In the genomic region with DNA sequence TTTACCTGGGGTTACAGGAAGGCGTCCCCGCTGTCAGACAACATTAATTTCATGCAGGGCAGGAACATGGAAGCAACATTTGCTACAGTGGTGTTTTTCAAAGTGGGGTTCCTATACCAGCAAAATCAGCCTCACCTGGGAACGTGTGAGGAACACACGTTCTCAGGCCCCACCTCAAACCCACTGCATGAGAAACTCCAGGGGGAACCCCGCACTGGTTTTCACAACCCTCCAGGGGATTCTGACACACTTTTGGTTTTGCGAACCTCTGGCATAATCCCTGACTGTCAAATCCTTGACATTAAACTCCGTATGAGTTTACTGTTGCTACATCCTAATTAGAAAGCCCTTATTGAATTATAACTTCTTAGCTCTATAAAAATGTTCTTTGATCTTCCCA, we compare ENCODE assay signal across 2 cellular contexts.
TF ChIP-seq lines count a peak whose summit lies in the region.

No MANE protein-coding gene starts in this region.

TF ChIP-seq in GM23338, 12 proteins besides CTCF, POLR2A, EP300 and RAD21 (continues in another document):
- TF ChIP-seq ZNF331 (CRISPR knock-in tag; IDR thresholded peaks at IDR 0.05; ENCODE audit: low read depth) (no peak), NANOG (IDR thresholded peaks at IDR 0.05; ENCODE audit: borderline replicate concordance) (no peak), ZNF114 (CRISPR knock-in tag; IDR thresholded peaks at IDR 0.05) (no peak), EZH2phosphoT487 (IDR thresholded peaks at IDR 0.05; ENCODE audit: unreplicated experiment) (no peak), EZH2 (IDR thresholded peaks at IDR 0.05; ENCODE audit: low read depth, unreplicated experiment) (no peak), CREB1 (CRISPR knock-in tag; IDR thresholded peaks at IDR 0.05; ENCODE audit: low read depth) (no peak), STAT1 (IDR thresholded peaks at IDR 0.05; ENCODE audit: unreplicated experiment) (no peak), JUNB (IDR thresholded peaks at IDR 0.05; ENCODE audit: unreplicated experiment) (no peak), POLR2AphosphoS5 (IDR thresholded peaks at IDR 0.05; ENCODE audit: low read depth) (no peak)
- TF ChIP-seq, protein P1, sequence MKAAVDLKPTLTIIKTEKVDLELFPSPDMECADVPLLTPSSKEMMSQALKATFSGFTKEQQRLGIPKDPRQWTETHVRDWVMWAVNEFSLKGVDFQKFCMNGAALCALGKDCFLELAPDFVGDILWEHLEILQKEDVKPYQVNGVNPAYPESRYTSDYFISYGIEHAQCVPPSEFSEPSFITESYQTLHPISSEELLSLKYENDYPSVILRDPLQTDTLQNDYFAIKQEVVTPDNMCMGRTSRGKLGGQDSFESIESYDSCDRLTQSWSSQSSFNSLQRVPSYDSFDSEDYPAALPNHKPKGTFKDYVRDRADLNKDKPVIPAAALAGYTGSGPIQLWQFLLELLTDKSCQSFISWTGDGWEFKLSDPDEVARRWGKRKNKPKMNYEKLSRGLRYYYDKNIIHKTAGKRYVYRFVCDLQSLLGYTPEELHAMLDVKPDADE (IDR thresholded peaks at IDR 0.05), result no peak
- TF ChIP-seq, protein P2, sequence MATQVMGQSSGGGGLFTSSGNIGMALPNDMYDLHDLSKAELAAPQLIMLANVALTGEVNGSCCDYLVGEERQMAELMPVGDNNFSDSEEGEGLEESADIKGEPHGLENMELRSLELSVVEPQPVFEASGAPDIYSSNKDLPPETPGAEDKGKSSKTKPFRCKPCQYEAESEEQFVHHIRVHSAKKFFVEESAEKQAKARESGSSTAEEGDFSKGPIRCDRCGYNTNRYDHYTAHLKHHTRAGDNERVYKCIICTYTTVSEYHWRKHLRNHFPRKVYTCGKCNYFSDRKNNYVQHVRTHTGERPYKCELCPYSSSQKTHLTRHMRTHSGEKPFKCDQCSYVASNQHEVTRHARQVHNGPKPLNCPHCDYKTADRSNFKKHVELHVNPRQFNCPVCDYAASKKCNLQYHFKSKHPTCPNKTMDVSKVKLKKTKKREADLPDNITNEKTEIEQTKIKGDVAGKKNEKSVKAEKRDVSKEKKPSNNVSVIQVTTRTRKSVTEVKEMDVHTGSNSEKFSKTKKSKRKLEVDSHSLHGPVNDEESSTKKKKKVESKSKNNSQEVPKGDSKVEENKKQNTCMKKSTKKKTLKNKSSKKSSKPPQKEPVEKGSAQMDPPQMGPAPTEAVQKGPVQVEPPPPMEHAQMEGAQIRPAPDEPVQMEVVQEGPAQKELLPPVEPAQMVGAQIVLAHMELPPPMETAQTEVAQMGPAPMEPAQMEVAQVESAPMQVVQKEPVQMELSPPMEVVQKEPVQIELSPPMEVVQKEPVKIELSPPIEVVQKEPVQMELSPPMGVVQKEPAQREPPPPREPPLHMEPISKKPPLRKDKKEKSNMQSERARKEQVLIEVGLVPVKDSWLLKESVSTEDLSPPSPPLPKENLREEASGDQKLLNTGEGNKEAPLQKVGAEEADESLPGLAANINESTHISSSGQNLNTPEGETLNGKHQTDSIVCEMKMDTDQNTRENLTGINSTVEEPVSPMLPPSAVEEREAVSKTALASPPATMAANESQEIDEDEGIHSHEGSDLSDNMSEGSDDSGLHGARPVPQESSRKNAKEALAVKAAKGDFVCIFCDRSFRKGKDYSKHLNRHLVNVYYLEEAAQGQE (IDR thresholded peaks at IDR 0.05; ENCODE audit: unreplicated experiment), result no peak

TF ChIP-seq in H1, 55 proteins besides CTCF, POLR2A, EP300 and RAD21:
- no peak for TF ChIP-seq CREB1 (IDR thresholded peaks at IDR 0.05)
- no peak for TF ChIP-seq SIX5 (IDR thresholded peaks at IDR 0.05; ENCODE audit: low read depth, low read length)
- no peak for TF ChIP-seq BCL11A (IDR thresholded peaks at IDR 0.05; ENCODE audit: low read depth in 2 of 2, low read length in 2 of 2)
- TF ChIP-seq, protein P3, sequence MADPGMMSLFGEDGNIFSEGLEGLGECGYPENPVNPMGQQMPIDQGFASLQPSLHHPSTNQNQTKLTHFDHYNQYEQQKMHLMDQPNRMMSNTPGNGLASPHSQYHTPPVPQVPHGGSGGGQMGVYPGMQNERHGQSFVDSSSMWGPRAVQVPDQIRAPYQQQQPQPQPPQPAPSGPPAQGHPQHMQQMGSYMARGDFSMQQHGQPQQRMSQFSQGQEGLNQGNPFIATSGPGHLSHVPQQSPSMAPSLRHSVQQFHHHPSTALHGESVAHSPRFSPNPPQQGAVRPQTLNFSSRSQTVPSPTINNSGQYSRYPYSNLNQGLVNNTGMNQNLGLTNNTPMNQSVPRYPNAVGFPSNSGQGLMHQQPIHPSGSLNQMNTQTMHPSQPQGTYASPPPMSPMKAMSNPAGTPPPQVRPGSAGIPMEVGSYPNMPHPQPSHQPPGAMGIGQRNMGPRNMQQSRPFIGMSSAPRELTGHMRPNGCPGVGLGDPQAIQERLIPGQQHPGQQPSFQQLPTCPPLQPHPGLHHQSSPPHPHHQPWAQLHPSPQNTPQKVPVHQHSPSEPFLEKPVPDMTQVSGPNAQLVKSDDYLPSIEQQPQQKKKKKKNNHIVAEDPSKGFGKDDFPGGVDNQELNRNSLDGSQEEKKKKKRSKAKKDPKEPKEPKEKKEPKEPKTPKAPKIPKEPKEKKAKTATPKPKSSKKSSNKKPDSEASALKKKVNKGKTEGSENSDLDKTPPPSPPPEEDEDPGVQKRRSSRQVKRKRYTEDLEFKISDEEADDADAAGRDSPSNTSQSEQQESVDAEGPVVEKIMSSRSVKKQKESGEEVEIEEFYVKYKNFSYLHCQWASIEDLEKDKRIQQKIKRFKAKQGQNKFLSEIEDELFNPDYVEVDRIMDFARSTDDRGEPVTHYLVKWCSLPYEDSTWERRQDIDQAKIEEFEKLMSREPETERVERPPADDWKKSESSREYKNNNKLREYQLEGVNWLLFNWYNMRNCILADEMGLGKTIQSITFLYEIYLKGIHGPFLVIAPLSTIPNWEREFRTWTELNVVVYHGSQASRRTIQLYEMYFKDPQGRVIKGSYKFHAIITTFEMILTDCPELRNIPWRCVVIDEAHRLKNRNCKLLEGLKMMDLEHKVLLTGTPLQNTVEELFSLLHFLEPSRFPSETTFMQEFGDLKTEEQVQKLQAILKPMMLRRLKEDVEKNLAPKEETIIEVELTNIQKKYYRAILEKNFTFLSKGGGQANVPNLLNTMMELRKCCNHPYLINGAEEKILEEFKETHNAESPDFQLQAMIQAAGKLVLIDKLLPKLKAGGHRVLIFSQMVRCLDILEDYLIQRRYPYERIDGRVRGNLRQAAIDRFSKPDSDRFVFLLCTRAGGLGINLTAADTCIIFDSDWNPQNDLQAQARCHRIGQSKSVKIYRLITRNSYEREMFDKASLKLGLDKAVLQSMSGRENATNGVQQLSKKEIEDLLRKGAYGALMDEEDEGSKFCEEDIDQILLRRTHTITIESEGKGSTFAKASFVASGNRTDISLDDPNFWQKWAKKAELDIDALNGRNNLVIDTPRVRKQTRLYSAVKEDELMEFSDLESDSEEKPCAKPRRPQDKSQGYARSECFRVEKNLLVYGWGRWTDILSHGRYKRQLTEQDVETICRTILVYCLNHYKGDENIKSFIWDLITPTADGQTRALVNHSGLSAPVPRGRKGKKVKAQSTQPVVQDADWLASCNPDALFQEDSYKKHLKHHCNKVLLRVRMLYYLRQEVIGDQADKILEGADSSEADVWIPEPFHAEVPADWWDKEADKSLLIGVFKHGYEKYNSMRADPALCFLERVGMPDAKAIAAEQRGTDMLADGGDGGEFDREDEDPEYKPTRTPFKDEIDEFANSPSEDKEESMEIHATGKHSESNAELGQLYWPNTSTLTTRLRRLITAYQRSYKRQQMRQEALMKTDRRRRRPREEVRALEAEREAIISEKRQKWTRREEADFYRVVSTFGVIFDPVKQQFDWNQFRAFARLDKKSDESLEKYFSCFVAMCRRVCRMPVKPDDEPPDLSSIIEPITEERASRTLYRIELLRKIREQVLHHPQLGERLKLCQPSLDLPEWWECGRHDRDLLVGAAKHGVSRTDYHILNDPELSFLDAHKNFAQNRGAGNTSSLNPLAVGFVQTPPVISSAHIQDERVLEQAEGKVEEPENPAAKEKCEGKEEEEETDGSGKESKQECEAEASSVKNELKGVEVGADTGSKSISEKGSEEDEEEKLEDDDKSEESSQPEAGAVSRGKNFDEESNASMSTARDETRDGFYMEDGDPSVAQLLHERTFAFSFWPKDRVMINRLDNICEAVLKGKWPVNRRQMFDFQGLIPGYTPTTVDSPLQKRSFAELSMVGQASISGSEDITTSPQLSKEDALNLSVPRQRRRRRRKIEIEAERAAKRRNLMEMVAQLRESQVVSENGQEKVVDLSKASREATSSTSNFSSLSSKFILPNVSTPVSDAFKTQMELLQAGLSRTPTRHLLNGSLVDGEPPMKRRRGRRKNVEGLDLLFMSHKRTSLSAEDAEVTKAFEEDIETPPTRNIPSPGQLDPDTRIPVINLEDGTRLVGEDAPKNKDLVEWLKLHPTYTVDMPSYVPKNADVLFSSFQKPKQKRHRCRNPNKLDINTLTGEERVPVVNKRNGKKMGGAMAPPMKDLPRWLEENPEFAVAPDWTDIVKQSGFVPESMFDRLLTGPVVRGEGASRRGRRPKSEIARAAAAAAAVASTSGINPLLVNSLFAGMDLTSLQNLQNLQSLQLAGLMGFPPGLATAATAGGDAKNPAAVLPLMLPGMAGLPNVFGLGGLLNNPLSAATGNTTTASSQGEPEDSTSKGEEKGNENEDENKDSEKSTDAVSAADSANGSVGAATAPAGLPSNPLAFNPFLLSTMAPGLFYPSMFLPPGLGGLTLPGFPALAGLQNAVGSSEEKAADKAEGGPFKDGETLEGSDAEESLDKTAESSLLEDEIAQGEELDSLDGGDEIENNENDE (IDR thresholded peaks at IDR 0.05; ENCODE audit: insufficient replicate concordance, low read length), result no peak
- TF ChIP-seq NRF1 (IDR thresholded peaks at IDR 0.05; ENCODE audit: low read depth, low read length), result no peak
